ENCODE assay signal across 1 cellular context in genomic region chr1:219279017-219279770, GRCh38.
TF ChIP-seq lines count a peak whose summit lies in the region.

No MANE protein-coding gene starts in this region.

TF ChIP-seq in endothelial cell of umbilical vein, 7 proteins besides CTCF, POLR2A, EP300 and RAD21:
- peak; percentile 91 for TF ChIP-seq FOS (IDR thresholded peaks at IDR 0.05; ENCODE audit: borderline replicate concordance, insufficient read depth, low read length)
- TF ChIP-seq JUN (IDR thresholded peaks at IDR 0.05; ENCODE audit: borderline replicate concordance, insufficient read depth, insufficient read length, low read depth) = peak; percentile 89
- no peak for TF ChIP-seq EZH2 (IDR thresholded peaks at IDR 0.05; ENCODE audit: borderline replicate concordance, low read depth, low read length, severe bottlenecking)
- TF ChIP-seq MYC (IDR thresholded peaks at IDR 0.05; ENCODE audit: low read depth, low read length) = no peak
- TF ChIP-seq MAX (IDR thresholded peaks at IDR 0.05; ENCODE audit: insufficient read depth, insufficient read length) = no peak
- peak; percentile 94 for TF ChIP-seq GATA2 (IDR thresholded peaks at IDR 0.05; ENCODE audit: insufficient read depth, insufficient read length, low read depth, low read length)
- peak; percentile 64 for TF ChIP-seq POLR2AphosphoS5 (IDR thresholded peaks at IDR 0.05; ENCODE audit: insufficient read depth, low read depth, low read length)
